18 cellular contexts compared by ENCODE assay signal in genomic region chr22:36922752-36923457, GRCh38.
"Had no signal": no experiment of that assay in that cellular context is flagged by ENCODE, and none has a peak within 500 bp of the region (broad histone marks: within the 10 kb centered on the region; RNA-seq: fewer than 3 reads in every experiment).

No MANE protein-coding gene starts in this region.

- H3K36me3 Mint-ChIP-seq: immature natural killer cell; naive thymus-derived CD8-positive, alpha-beta T cell; T-cell had no signal

- H3K4me3 Mint-ChIP-seq: activated CD4-positive, alpha-beta T cell treated with anti-CD3 and anti-CD28 coated beads, Interleukin-2, amount 10 ng/mL, durations not matched to agents 24 days and 14 days; activated CD8-positive, alpha-beta T cell treated with anti-CD3 and anti-CD28 coated beads for 36 hours; activated naive CD8-positive, alpha-beta T cell treated with anti-CD3 and anti-CD28 coated beads, Interleukin-2, amount 10 ng/mL, durations not matched to agents 7 days and 5 days; activated T-cell treated with anti-CD3 and anti-CD28 coated beads, Interleukin-2, amount 50 U/mL, for 24 hours; immature natural killer cell; naive thymus-derived CD8-positive, alpha-beta T cell; T-cell had no signal

- H3K4me1 Mint-ChIP-seq: immature natural killer cell, T-cell had no signal

- ATAC-seq: activated CD8-positive, alpha-beta T cell treated with anti-CD3 and anti-CD28 coated beads for 36 hours; naive thymus-derived CD8-positive, alpha-beta T cell; T-cell had no signal

- DNase-seq: activated CD4-positive, alpha-beta T cell treated with anti-CD3 and anti-CD28 coated beads, Interleukin-2, amount 10 ng/mL, durations not matched to agents 24 days and 14 days; activated CD4-positive, CD25-positive, alpha-beta regulatory T cell; activated CD8-positive, alpha-beta T cell treated with anti-CD3 and anti-CD28 coated beads for 36 hours; activated naive CD4-positive, alpha-beta T cell treated with Interleukin-2 at 50 U/mL for 16 hours; activated naive CD8-positive, alpha-beta T cell treated with anti-CD3 and anti-CD28 coated beads, Interleukin-2, amount 10 ng/mL, durations not matched to agents 7 days and 5 days; activated T-cell treated with anti-CD3 and anti-CD28 coated beads, Interleukin-2, amount 50 U/mL, for 24 hours; amygdala; effector memory CD4-positive, alpha-beta T cell; immature natural killer cell; mesenchymal stem cell; occipital lobe; retina; T-cell; T1000; testis; upper lobe of right lung had no signal

- H3K9me3 Mint-ChIP-seq: activated CD4-positive, alpha-beta T cell treated with anti-CD3 and anti-CD28 coated beads, Interleukin-2, amount 10 ng/mL, durations not matched to agents 24 days and 14 days; activated CD8-positive, alpha-beta T cell treated with anti-CD3 and anti-CD28 coated beads for 36 hours; activated naive CD8-positive, alpha-beta T cell treated with anti-CD3 and anti-CD28 coated beads, Interleukin-2, amount 10 ng/mL, durations not matched to agents 7 days and 5 days; activated T-cell treated with anti-CD3 and anti-CD28 coated beads, Interleukin-2, amount 50 U/mL, for 24 hours; immature natural killer cell had no signal

- H3K27ac Mint-ChIP-seq: activated CD4-positive, alpha-beta T cell treated with anti-CD3 and anti-CD28 coated beads, Interleukin-2, amount 10 ng/mL, durations not matched to agents 24 days and 14 days; activated CD8-positive, alpha-beta T cell treated with anti-CD3 and anti-CD28 coated beads for 36 hours; activated naive CD8-positive, alpha-beta T cell treated with anti-CD3 and anti-CD28 coated beads, Interleukin-2, amount 10 ng/mL, durations not matched to agents 7 days and 5 days; activated T-cell treated with anti-CD3 and anti-CD28 coated beads, Interleukin-2, amount 50 U/mL, for 24 hours; activated T-helper 2 cell treated with anti-CD3 and anti-CD28 coated beads, Interferon-gamma antibody, Interleukin-2, Interleukin-4, amounts not matched to agents 10 μg/mL and 5 μg/mL and 100 μg/mL, durations not matched to agents 14 hours and 24 hours and 36 hours; immature natural killer cell; naive thymus-derived CD8-positive, alpha-beta T cell; T-cell had no signal
